ENCODE assay signal across 9 cellular contexts in the genomic region with DNA sequence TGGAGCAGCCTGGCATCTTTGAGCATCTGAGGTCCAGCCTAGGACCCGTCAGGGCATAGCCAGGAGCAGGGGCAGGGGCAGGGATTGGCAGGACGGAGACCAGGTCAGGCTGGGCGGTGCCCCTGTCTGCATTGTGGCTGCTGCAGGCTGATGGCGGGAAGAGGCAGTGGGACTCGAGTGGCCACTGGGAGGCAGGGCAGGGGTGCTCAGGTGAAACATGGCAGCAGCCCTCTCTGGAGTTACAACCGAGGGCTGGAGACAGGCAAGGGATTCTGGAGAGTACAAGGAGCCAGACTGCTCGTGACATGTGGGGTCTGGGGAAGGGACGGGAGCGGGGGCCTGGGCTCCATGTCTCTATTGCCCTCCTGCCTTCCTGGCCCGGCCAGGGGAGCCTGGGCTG.
DNase-seq lines count a peak whose midpoint lies in the region; ATAC-seq and TF ChIP-seq lines count a peak whose summit lies in the region.
"Had no signal": no experiment of that assay in that cellular context is flagged by ENCODE, and none has a peak within 500 bp of the region (broad histone marks: within the 10 kb centered on the region; RNA-seq: fewer than 3 reads in every experiment).

No MANE protein-coding gene starts in this region.

- no peak overlapping the region for H3K27ac ChIP-seq in body of pancreas
- H3K27ac ChIP-seq: transverse colon had no signal

- no peaks in the 10 kb centered on the region for H3K27me3 ChIP-seq in body of pancreas

- H3K9me3 Mint-ChIP-seq in neural crest cell = no peaks in the 10 kb centered on the region

- H3K36me3 Mint-ChIP-seq in neural crest cell (ENCODE audit: low read depth) = no peaks in the 10 kb centered on the region

- no peak overlapping the region for H3K4me3 ChIP-seq in body of pancreas
- H3K4me3 ChIP-seq: transverse colon had no signal

- DNase-seq in NCI-H146 (lab: John Stamatoyannopoulos, UW) = peak; percentile 8
- no peak for DNase-seq in NCI-H146 treated with DMSO at 0.1 percent for 48 hours (lab: John Stamatoyannopoulos, UW; ENCODE audit: unreplicated experiment)
- DNase-seq in M059J (ENCODE audit: low read depth) = peak; percentile 33
- DNase-seq in body of pancreas = peak; percentile 21 to 48 (median 26)
- DNase-seq in neural crest cell (ENCODE audit: low read depth, low spot score) = no peak
- DNase-seq in T-helper 9 cell = no peak
- DNase-seq in stimulated activated CD4-positive, alpha-beta T cell treated with anti-CD3 and anti-CD28 coated beads, Interleukin-4, amount 100 ng/mL, for 4 hours = no peak
- DNase-seq in DMS114 treated with DMSO at 0.1 percent for 48 hours (lab: John Stamatoyannopoulos, UW; ENCODE audit: unreplicated experiment) = no peak
- DNase-seq: transverse colon had no signal

- TF ChIP-seq CTCF in body of pancreas (IDR thresholded peaks at IDR 0.05) = peak in 5 of 7 experiments; percentile 14 to 43 (median 31)
- peak; percentile 14 for TF ChIP-seq CTCF in neural crest cell (conservative IDR thresholded peaks at IDR 0.05)

- H3K4me1 ChIP-seq in body of pancreas = no peaks in the 10 kb centered on the region
- H3K4me1 ChIP-seq: transverse colon had no signal

- no peak overlapping the region for H3K27ac Mint-ChIP-seq in neural crest cell (ENCODE audit: unreplicated experiment)

- ATAC-seq in body of pancreas = no peak

- no peak for TF ChIP-seq POLR2A in body of pancreas (IDR thresholded peaks at IDR 0.05)

- H3K36me3 ChIP-seq in body of pancreas (replicated peaks in 1 of 2; ENCODE audit: insufficient read depth in 1 of 2, low read depth in 2 of 2) = no peaks in the 10 kb centered on the region
- H3K36me3 ChIP-seq: transverse colon had no signal

- no peaks in the 10 kb centered on the region for H3K27me3 Mint-ChIP-seq in neural crest cell (ENCODE audit: low read depth)

- H3K4me1 Mint-ChIP-seq in neural crest cell = peaks cover 4% of the 10 kb centered on the region

- H3K9me3 ChIP-seq in body of pancreas = peaks cover 0 to 17% (median 0%) of the 10 kb centered on the region in 3 donors

- 16 to 34% methylated on average over 9 to 10 of the region's 10 CpGs for WGBS in body of pancreas, 2 donors

- no peak overlapping the region for H3K4me3 Mint-ChIP-seq in neural crest cell

- intact Hi-C loops in body of pancreas (cut with DNase I) = no loop called here

Comparison
In these comparisons a context has a peak if more than half of its experiments do, and no peak if none do; other contexts are left out.
1. DNase-seq: peak in NCI-H146 (single experiment), M059J (single experiment) and body of pancreas (4 of 4); none in NCI-H146 treated with DMSO at 0.1 percent for 48 hours (single experiment), neural crest cell (single experiment), T-helper 9 cell (single experiment), stimulated activated CD4-positive, alpha-beta T cell treated with anti-CD3 and anti-CD28 coated beads, Interleukin-4, amount 100 ng/mL, for 4 hours (0 of 2) and DMS114 treated with DMSO at 0.1 percent for 48 hours (single experiment).